ENCODE assay signal across 28 cellular contexts in genomic region chr2:28085183-28085582, GRCh38.
"Had no signal": no experiment of that assay in that cellular context is flagged by ENCODE, and none has a peak within 500 bp of the region (broad histone marks: within the 10 kb centered on the region; RNA-seq: fewer than 3 reads in every experiment).

No MANE protein-coding gene starts in this region.

- H3K27ac ChIP-seq: breast epithelium, heart right ventricle, right lobe of liver, thoracic aorta had no signal

- H3K36me3 ChIP-seq: breast epithelium, gastroesophageal sphincter, heart right ventricle, right lobe of liver, thoracic aorta had no signal

- H3K36me3 Mint-ChIP-seq: type B pancreatic cell, WTC11 had no signal

- H3K4me1 ChIP-seq: breast epithelium, right lobe of liver had no signal

- H3K27me3 ChIP-seq: breast epithelium, gastroesophageal sphincter, heart right ventricle, right lobe of liver had no signal

- H3K9me3 ChIP-seq: breast epithelium, gastroesophageal sphincter, heart right ventricle, right lobe of liver, thoracic aorta had no signal

- H3K27me3 Mint-ChIP-seq: activated CD4-positive, alpha-beta T cell treated with anti-CD3 and anti-CD28 coated beads for 36 hours; activated naive CD8-positive, alpha-beta T cell; central memory CD8-positive, alpha-beta T cell; stimulated activated naive B cell treated with anti-CD40 and anti-IgM and Interleukin-4, amounts not matched to agents 10 μg/mL and 1 μg/mL and 100 μg/mL, for 72 hours; type B pancreatic cell had no signal

- H3K4me1 Mint-ChIP-seq: central memory CD8-positive, alpha-beta T cell; stimulated activated naive B cell treated with anti-CD40 and anti-IgM and Interleukin-4, amounts not matched to agents 10 μg/mL and 1 μg/mL and 100 μg/mL, for 72 hours had no signal

- H3K9me3 Mint-ChIP-seq: activated T-cell treated with anti-CD3 and anti-CD28 coated beads, Interleukin-2, amount 50 U/mL, for 4 hours; activated T-helper 2 cell treated with anti-CD3 and anti-CD28 coated beads, Interferon-gamma antibody, Interleukin-2, Interleukin-4, amounts not matched to agents 10 μg/mL and 5 μg/mL and 100 μg/mL, durations not matched to agents 14 hours and 24 hours and 36 hours; central memory CD8-positive, alpha-beta T cell; stimulated activated naive B cell treated with anti-CD40 and anti-IgM and Interleukin-4, amounts not matched to agents 10 μg/mL and 1 μg/mL and 100 μg/mL, for 72 hours; T-helper 1 cell treated with Interleukin-12 subunit alpha and Interleukin-12 subunit beta and Interleukin-4 antibody, amounts not matched to agents 30 μg/mL and 1 μg/mL, for 36 hours; type B pancreatic cell; WTC11 had no signal

- H3K4me3 ChIP-seq: breast epithelium, gastroesophageal sphincter, heart right ventricle, right lobe of liver, thoracic aorta had no signal

- H3K4me3 Mint-ChIP-seq: activated CD4-positive, alpha-beta T cell treated with anti-CD3 and anti-CD28 coated beads for 36 hours; activated naive CD8-positive, alpha-beta T cell; activated T-cell treated with anti-CD3 and anti-CD28 coated beads, Interleukin-2, amount 50 U/mL, for 4 hours; central memory CD8-positive, alpha-beta T cell; stimulated activated naive B cell treated with anti-CD40 and anti-IgM and Interleukin-4, amounts not matched to agents 10 μg/mL and 1 μg/mL and 100 μg/mL, for 72 hours; T-helper 1 cell treated with Interleukin-12 subunit alpha and Interleukin-12 subunit beta and Interleukin-4 antibody, amounts not matched to agents 30 μg/mL and 1 μg/mL, for 36 hours; type B pancreatic cell; WTC11 had no signal

- H3K27ac Mint-ChIP-seq: activated CD4-positive, alpha-beta T cell treated with anti-CD3 and anti-CD28 coated beads for 36 hours; activated naive CD8-positive, alpha-beta T cell; activated T-helper 2 cell treated with anti-CD3 and anti-CD28 coated beads, Interferon-gamma antibody, Interleukin-2, Interleukin-4, amounts not matched to agents 10 μg/mL and 5 μg/mL and 100 μg/mL, durations not matched to agents 14 hours and 24 hours and 36 hours; stimulated activated naive B cell treated with anti-CD40 and anti-IgM and Interleukin-4, amounts not matched to agents 10 μg/mL and 1 μg/mL and 100 μg/mL, for 72 hours; T-helper 1 cell treated with Interleukin-12 subunit alpha and Interleukin-12 subunit beta and Interleukin-4 antibody, amounts not matched to agents 30 μg/mL and 1 μg/mL, for 36 hours; WTC11 had no signal

- DNase-seq: activated CD4-positive, alpha-beta T cell treated with anti-CD3 and anti-CD28 coated beads for 36 hours; activated CD4-positive, alpha-beta T cell treated with anti-CD3 and anti-CD28 coated beads, Interleukin-2, amount 50 U/mL, for 4 hours; activated CD8-positive, alpha-beta memory T cell treated with anti-CD3 and anti-CD28 coated beads, Interleukin-2, amount 50 U/mL, for 48 hours; activated naive CD4-positive, alpha-beta T cell; activated T-cell treated with anti-CD3 and anti-CD28 coated beads, Interleukin-2, amount 50 U/mL, for 4 hours; amniotic stem cell; effector memory CD4-positive, alpha-beta T cell; heart right ventricle; left ventricle myocardium superior; mammary epithelial cell; occipital lobe; posterior cingulate gyrus; right lobe of liver; small intestine; stimulated activated CD8-positive, alpha-beta memory T cell treated with anti-CD3 and anti-CD28 coated beads, Interleukin-4, amount 100 ng/mL, for 48 hours; stimulated activated naive B cell treated with anti-CD40 and anti-IgM and Interleukin-4, amounts not matched to agents 10 μg/mL and 1 μg/mL and 100 μg/mL, for 72 hours; T1000 had no signal

- FAIRE-seq: endothelial cell of umbilical vein had no signal

- ATAC-seq: activated CD4-positive, alpha-beta T cell treated with anti-CD3 and anti-CD28 coated beads for 36 hours; activated T-cell treated with anti-CD3 and anti-CD28 coated beads, Interleukin-2, amount 50 U/mL, for 4 hours; esophagus mucosa; gastroesophageal sphincter; heart right ventricle; left ventricle myocardium superior; stimulated activated naive B cell treated with anti-CD40 and anti-IgM and Interleukin-4, amounts not matched to agents 10 μg/mL and 1 μg/mL and 100 μg/mL, for 72 hours; WTC11 had no signal
